In the genomic region with DNA sequence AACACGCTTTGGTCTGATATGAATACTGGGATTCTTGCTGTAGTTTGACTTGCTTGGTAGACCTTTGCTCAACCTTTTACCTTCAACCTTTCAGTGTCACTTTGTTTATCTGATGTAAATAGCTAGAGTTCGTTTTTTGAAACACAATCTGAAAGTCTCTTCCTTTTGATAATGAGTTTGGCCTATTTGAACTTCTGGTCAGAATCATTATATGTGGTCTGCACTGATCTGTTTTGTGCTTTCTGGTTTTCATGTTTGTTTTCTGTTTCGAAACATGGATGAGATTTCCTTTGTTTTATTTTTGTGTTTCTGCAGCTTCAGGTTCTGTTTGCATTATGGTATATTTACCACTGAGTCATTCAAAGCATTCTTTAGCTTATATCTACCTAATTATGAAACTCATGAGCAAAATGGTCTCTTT, we compare ENCODE assay signal across 21 cellular contexts.
"Had no signal": no experiment of that assay in that cellular context is flagged by ENCODE, and none has a peak within 500 bp of the region (broad histone marks: within the 10 kb centered on the region; RNA-seq: fewer than 3 reads in every experiment).

No MANE protein-coding gene starts in this region.

- H3K9me3 Mint-ChIP-seq: activated CD4-positive, alpha-beta T cell treated with anti-CD3 and anti-CD28 coated beads, Interleukin-2, amount 10 ng/mL, durations not matched to agents 24 days and 14 days; activated T-cell treated with anti-CD3 and anti-CD28 coated beads, Interleukin-2, amount 50 U/mL, for 72 hours had no signal

- H3K27ac ChIP-seq: brain microvascular endothelial cell, epithelial cell of prostate, pancreas, thyroid gland had no signal

- H3K4me3 Mint-ChIP-seq: activated CD4-positive, alpha-beta T cell treated with anti-CD3 and anti-CD28 coated beads, Interleukin-2, amount 10 ng/mL, durations not matched to agents 24 days and 14 days; activated naive CD8-positive, alpha-beta T cell; activated T-cell treated with anti-CD3 and anti-CD28 coated beads, Interleukin-2, amount 50 U/mL, for 72 hours; dendritic cell treated with granulocyte-macrophage colony-stimulating factor and Interleukin-4, amounts not matched to agents 40 ng/mL and 50 ng/mL, for 4 days; naive thymus-derived CD4-positive, alpha-beta T cell; stimulated activated naive B cell treated with anti-CD40 and anti-IgM and Interleukin-4, amounts not matched to agents 10 μg/mL and 1 μg/mL and 100 μg/mL, for 72 hours had no signal

- H3K36me3 ChIP-seq: brain microvascular endothelial cell, heart left ventricle, pancreas, thyroid gland had no signal

- H3K36me3 Mint-ChIP-seq: activated naive CD8-positive, alpha-beta T cell; naive thymus-derived CD4-positive, alpha-beta T cell; stimulated activated naive B cell treated with anti-CD40 and anti-IgM and Interleukin-4, amounts not matched to agents 10 μg/mL and 1 μg/mL and 100 μg/mL, for 72 hours had no signal

- H3K9me3 ChIP-seq: heart left ventricle, pancreas, thyroid gland had no signal

- DNase-seq: activated CD4-positive, alpha-beta T cell treated with anti-CD3 and anti-CD28 coated beads, Interleukin-2, amount 10 ng/mL, durations not matched to agents 24 days and 14 days; activated CD4-positive, CD25-positive, alpha-beta regulatory T cell; activated CD8-positive, alpha-beta memory T cell treated with anti-CD3 and anti-CD28 coated beads, Interleukin-2, amount 50 U/mL, for 48 hours; activated gamma-delta T cell; activated T-cell treated with anti-CD3 and anti-CD28 coated beads, Interleukin-2, amount 50 U/mL, for 72 hours; cerebellar nuclear complex; effector memory CD4-positive, alpha-beta T cell; left cardiac atrium; naive thymus-derived CD4-positive, alpha-beta T cell; pancreas; stimulated activated CD4-positive, alpha-beta T cell treated with anti-CD3 and anti-CD28 coated beads, Interleukin-2, amount 100 ng/mL, for 48 hours; stimulated activated naive B cell treated with anti-CD40 and anti-IgM and Interleukin-4, amounts not matched to agents 10 μg/mL and 1 μg/mL and 100 μg/mL, for 72 hours had no signal

- H3K27me3 ChIP-seq: brain microvascular endothelial cell, heart left ventricle, pancreas, thyroid gland had no signal

- H3K4me1 ChIP-seq: pancreas had no signal

- FAIRE-seq: frontal cortex, pancreas, TTC549, urothelium cell line had no signal

- H3K27ac Mint-ChIP-seq: activated CD4-positive, alpha-beta T cell treated with anti-CD3 and anti-CD28 coated beads, Interleukin-2, amount 10 ng/mL, durations not matched to agents 24 days and 14 days; activated naive CD8-positive, alpha-beta T cell; activated T-cell treated with anti-CD3 and anti-CD28 coated beads, Interleukin-2, amount 50 U/mL, for 72 hours; dendritic cell treated with granulocyte-macrophage colony-stimulating factor and Interleukin-4, amounts not matched to agents 40 ng/mL and 50 ng/mL, for 4 days; naive thymus-derived CD4-positive, alpha-beta T cell; stimulated activated naive B cell treated with anti-CD40 and anti-IgM and Interleukin-4, amounts not matched to agents 10 μg/mL and 1 μg/mL and 100 μg/mL, for 72 hours had no signal

- H3K4me3 ChIP-seq: heart left ventricle, pancreas, thyroid gland had no signal

- ATAC-seq: activated T-cell treated with anti-CD3 and anti-CD28 coated beads, Interleukin-2, amount 50 U/mL, for 72 hours; naive thymus-derived CD4-positive, alpha-beta T cell; pancreas; stimulated activated naive B cell treated with anti-CD40 and anti-IgM and Interleukin-4, amounts not matched to agents 10 μg/mL and 1 μg/mL and 100 μg/mL, for 72 hours had no signal

- H3K4me1 Mint-ChIP-seq: activated CD4-positive, alpha-beta T cell treated with anti-CD3 and anti-CD28 coated beads, Interleukin-2, amount 10 ng/mL, durations not matched to agents 24 days and 14 days; naive thymus-derived CD4-positive, alpha-beta T cell; stimulated activated naive B cell treated with anti-CD40 and anti-IgM and Interleukin-4, amounts not matched to agents 10 μg/mL and 1 μg/mL and 100 μg/mL, for 72 hours had no signal
